Comparison of ENCODE assay signal across 32 cellular contexts in genomic region chr2:47741101-47741500, GRCh38.
"Had no signal": no experiment of that assay in that cellular context is flagged by ENCODE, and none has a peak within 500 bp of the region (broad histone marks: within the 10 kb centered on the region; RNA-seq: fewer than 3 reads in every experiment).

No MANE protein-coding gene starts in this region.

- FAIRE-seq: astrocyte, endothelial cell of umbilical vein, kidney, TTC549, urothelium cell line had no signal

- H3K4me1 ChIP-seq: right atrium auricular region had no signal

- H3K36me3 ChIP-seq: brain microvascular endothelial cell, right atrium auricular region, spleen had no signal

- H3K9me3 ChIP-seq: right atrium auricular region, spleen had no signal

- DNase-seq: activated CD4-positive, alpha-beta memory T cell treated with anti-CD3 and anti-CD28 coated beads for 36 hours; activated CD4-positive, alpha-beta T cell treated with anti-CD3 and anti-CD28 coated beads for 48 hours; activated CD8-positive, alpha-beta memory T cell treated with anti-CD3 and anti-CD28 coated beads, Interleukin-2, amount 50 U/mL, for 4 hours; activated effector memory CD4-positive, alpha-beta T cell treated with anti-CD3 and anti-CD28 coated beads, Interleukin-2, amount 50 U/mL, for 16 hours; activated naive CD4-positive, alpha-beta T cell treated with anti-CD3 and anti-CD28 coated beads, Interleukin-2, amount 10 ng/mL, durations not matched to agents 7 days and 5 days; activated naive CD8-positive, alpha-beta T cell treated with anti-CD3 and anti-CD28 coated beads, Interleukin-2, amount 10 ng/mL, durations not matched to agents 7 days and 5 days; activated T-cell treated with anti-CD3 and anti-CD28 coated beads, Interleukin-2, amount 50 U/mL, for 1 hour; amniotic stem cell; brain microvascular endothelial cell; dorsolateral prefrontal cortex; effector memory CD8-positive, alpha-beta T cell; foreskin fibroblast; head of caudate nucleus; hypothalamus; immature natural killer cell; kidney; midbrain; natural killer cell; spleen; stimulated activated CD4-positive, alpha-beta T cell treated with anti-CD3 and anti-CD28 coated beads, Interleukin-2, amount 100 ng/mL, for 48 hours; stimulated activated naive CD4-positive, alpha-beta T cell treated with Interleukin-2 at 50 U/mL for 16 hours; T-helper 9 cell; trophoblast cell had no signal

- H3K27me3 ChIP-seq: brain microvascular endothelial cell, right atrium auricular region had no signal

- ATAC-seq: activated CD4-positive, CD25-positive, alpha-beta regulatory T cell treated with anti-CD3 and anti-CD28 coated beads, Interleukin-2, amount 50 U/mL, for 24 hours; effector memory CD8-positive, alpha-beta T cell; esophagus mucosa; natural killer cell had no signal

- H3K27ac ChIP-seq: brain microvascular endothelial cell, coronary artery, dorsolateral prefrontal cortex, right atrium auricular region, spleen, VCaP had no signal

- H3K4me3 ChIP-seq: coronary artery, dorsolateral prefrontal cortex, right atrium auricular region, spleen had no signal
